In genomic region chr4:7929530-7929951, GRCh38 we compare ENCODE assay signal across 11 cellular contexts. TPM values are rescaled to one million over a fixed set of nuclear protein-coding genes. Genes with fewer than 3 reads are reported as not detected.
DNase-seq lines count a peak whose midpoint lies in the region; ATAC-seq and TF ChIP-seq lines count a peak whose summit lies in the region.
"Had no signal": no experiment of that assay in that cellular context is flagged by ENCODE, and none has a peak within 500 bp of the region (broad histone marks: within the 10 kb centered on the region; RNA-seq: fewer than 3 reads in every experiment).

No MANE protein-coding gene starts in this region.

- H3K4me3 ChIP-seq in OCI-LY7 (ENCODE audit: low read depth, low read length, poor library complexity, severe bottlenecking), result no peak overlapping the region

- DNase-seq in NCI-H748 (lab: John Stamatoyannopoulos, UW; ENCODE audit: unreplicated experiment) (peak; percentile 19), NCI-H748 treated with DMSO at 0.1 percent for 48 hours (lab: John Stamatoyannopoulos, UW) (no peak), chondrocyte (ENCODE audit: low spot score) (no peak), left colon (peak; percentile 81 to 87), type B pancreatic cell (ENCODE audit: extremely low spot score, unreplicated experiment) (no peak), OCI-LY7 (ENCODE audit: low spot score) (no peak), KBM-7 (no peak)
- DNase-seq: KG1; naive B cell; stimulated activated CD4-positive, alpha-beta T cell treated with anti-CD3 and anti-CD28 coated beads, Interleukin-4, amount 100 ng/mL, for 24 hours had no signal

- H3K27ac ChIP-seq in OCI-LY7 (ENCODE audit: low read depth, low read length, poor library complexity, severe bottlenecking), result no peak overlapping the region

- H4K20me1 ChIP-seq in OCI-LY7 (ENCODE audit: insufficient read depth, low read length), result no peaks in the 10 kb centered on the region

- no peak overlapping the region for H3K4me2 ChIP-seq in OCI-LY7 (ENCODE audit: low read length)

- ATAC-seq in left colon, result peak; percentile 97
- ATAC-seq in GM18502 (IDR thresholded peaks at IDR 0.05; ENCODE audit: poor library complexity, unreplicated experiment), result no peak

- no peaks in the 10 kb centered on the region for H3K9me3 Mint-ChIP-seq in chondrocyte (ENCODE audit: low read depth)
- peaks cover 6% of the 10 kb centered on the region for H3K9me3 Mint-ChIP-seq in type B pancreatic cell
- H3K9me3 Mint-ChIP-seq: naive B cell had no signal

- H3K4me1 ChIP-seq in OCI-LY7 (ENCODE audit: insufficient read depth, low read length, poor library complexity, severe bottlenecking), result no peaks in the 10 kb centered on the region

- intact Hi-C loops in left colon (cut with DNase I, micrococcal nuclease) (no loop called here), OCI-LY7 (cut with micrococcal nuclease; ENCODE audit: unreplicated experiment) (no loop called here)

- H3K36me3 ChIP-seq in OCI-LY7 (ENCODE audit: insufficient read depth, low read length), result no peaks in the 10 kb centered on the region

- no peaks in the 10 kb centered on the region for H3K79me2 ChIP-seq in OCI-LY7 (ENCODE audit: insufficient read depth, low read depth, low read length)

- TF ChIP-seq CTCF in chondrocyte (IDR thresholded peaks at IDR 0.05) (no peak), type B pancreatic cell (conservative IDR thresholded peaks at IDR 0.05) (no peak), OCI-LY7 (conservative IDR thresholded peaks at IDR 0.05; ENCODE audit: low read length) (no peak)

- peaks cover 74% of the 10 kb centered on the region for H3K4me1 Mint-ChIP-seq in chondrocyte (ENCODE audit: low read depth)
- H3K4me1 Mint-ChIP-seq in type B pancreatic cell (ENCODE audit: unreplicated experiment), result peaks cover 30% of the 10 kb centered on the region
- H3K4me1 Mint-ChIP-seq: naive B cell had no signal

- CTCF ChIA-PET in OCI-LY7 (lab: Charles Lee; ENCODE audit: unreplicated experiment), result no interaction called here

- no peak overlapping the region for H2AFZ ChIP-seq in OCI-LY7 (ENCODE audit: low read length)

- H3K27me3 Mint-ChIP-seq in chondrocyte (ENCODE audit: low read depth) (no peaks in the 10 kb centered on the region), type B pancreatic cell (no peaks in the 10 kb centered on the region)

- no peaks in the 10 kb centered on the region for H3K9me3 ChIP-seq in OCI-LY7 (ENCODE audit: low read length)

- in situ Hi-C loops in KBM-7 (cut with MboI; ENCODE audit: low pct_unique_long_range_greater_than_20kb, low sequenced_read_pairs), result no loop called here

- H3K36me3 Mint-ChIP-seq in chondrocyte (ENCODE audit: low read depth) (peaks cover 2% of the 10 kb centered on the region), type B pancreatic cell (peaks cover 26% of the 10 kb centered on the region)
- H3K36me3 Mint-ChIP-seq: naive B cell had no signal

- BruUV-seq in OCI-LY7 (replicated peaks; lab: Mats Ljungman, UMichigan), result no TSS peak

- no peaks in the 10 kb centered on the region for H3K9me2 ChIP-seq in OCI-LY7 (ENCODE audit: insufficient read depth, low read length)

- POLR2A ChIA-PET in OCI-LY7 (lab: Charles Lee), result interaction anchor here (0.5 to 0.8 kb wide), 2 partner anchors 16 to 407 kb away, joined by 3 read pairs; no protein-coding TSS in a partner anchor

- H3K4me3 Mint-ChIP-seq in chondrocyte (ENCODE audit: unreplicated experiment) (no peak overlapping the region), type B pancreatic cell (peak overlapping the region; percentile 84)
- H3K4me3 Mint-ChIP-seq: naive B cell had no signal

- H3K27ac Mint-ChIP-seq in chondrocyte (ENCODE audit: unreplicated experiment) (peak overlapping the region; percentile 69), type B pancreatic cell (peak overlapping the region; percentile 94)
- H3K27ac Mint-ChIP-seq: naive B cell had no signal

RNA-seq across cellular contexts. Expression of gene AFAP1, which starts 10.1 kb away (rescaled TPM):
- total RNA-seq in chondrocyte (107 to 119 TPM (median 118 TPM) in 3 replicates), left colon (10 to 100 TPM; 41.2 to 46.2 TPM), type B pancreatic cell (ENCODE audit: low replicate concordance) (36.6 and 37.2 TPM in 2 replicates), OCI-LY7 (2022) (not detected in 2 replicates)
- not detected in 2 replicates for total RNA-seq in OCI-LY7 (2014; rRNA removed; shearing (Covaris generic))

Comparison
In these comparisons a context has a peak if more than half of its experiments do, and no peak if none do; other contexts are left out.
1. DNase-seq: peak in NCI-H748 (single experiment) and left colon (2 of 2); none in NCI-H748 treated with DMSO at 0.1 percent for 48 hours (single experiment), chondrocyte (single experiment), type B pancreatic cell (single experiment), OCI-LY7 (single experiment) and KBM-7 (single experiment).
2. RNA of gene AFAP1, which starts 10.1 kb away (total RNA-seq): 107 to 119 TPM in chondrocyte, 41.2 to 46.2 TPM in left colon and 36.6 to 37.2 TPM in type B pancreatic cell; not detected in OCI-LY7; every median in the first group is over 10 times any median in the second.